ENCODE assay signal across 1 cellular context in genomic region chr6:14109411-14109826, GRCh38.
TF ChIP-seq lines count a peak whose summit lies in the region.

No MANE protein-coding gene starts in this region.

TF ChIP-seq in SK-N-SH treated with all-trans-retinoic acid at 6 μM for 48 hours, 23 proteins besides CTCF, POLR2A, EP300 and RAD21 (continued from another document):
- no peak for TF ChIP-seq CSRNP3 (CRISPR knock-in tag; IDR thresholded peaks at IDR 0.05)
